20 cellular contexts compared by ENCODE assay signal in genomic region chr7:15376601-15377000, GRCh38.
"Had no signal": no experiment of that assay in that cellular context is flagged by ENCODE, and none has a peak within 500 bp of the region (broad histone marks: within the 10 kb centered on the region; RNA-seq: fewer than 3 reads in every experiment).

No MANE protein-coding gene starts in this region.

- H3K4me1 ChIP-seq: colonic mucosa, esophagus squamous epithelium, foreskin keratinocyte, left ventricle myocardium inferior, spleen, upper lobe of left lung, uterus had no signal

- H3K4me3 ChIP-seq: colonic mucosa, esophagus squamous epithelium, left ventricle myocardium inferior, lung, ovary, spleen, tibial artery, upper lobe of left lung, uterus had no signal

- H3K36me3 ChIP-seq: colonic mucosa, esophagus squamous epithelium, left ventricle myocardium inferior, neutrophil, ovary, spleen, tibial artery, upper lobe of left lung, uterus had no signal

- ATAC-seq: foreskin keratinocyte; naive thymus-derived CD4-positive, alpha-beta T cell; right cardiac atrium; stimulated activated memory B cell treated with anti-CD40 and anti-IgM and Interleukin-4, amounts not matched to agents 10 μg/mL and 1 μg/mL and 100 μg/mL, for 72 hours had no signal

- H3K27ac ChIP-seq: colonic mucosa, esophagus squamous epithelium, foreskin keratinocyte, left ventricle myocardium inferior, neutrophil, ovary, spleen, tibial artery, upper lobe of left lung, uterus had no signal

- H3K9me3 ChIP-seq: colonic mucosa, esophagus squamous epithelium, neutrophil, ovary, tibial artery, upper lobe of left lung, uterus had no signal

- DNase-seq: colonic mucosa; dermis blood vessel endothelial cell; esophagus squamous epithelium; foreskin keratinocyte; immature natural killer cell; left ventricle myocardium inferior; mesendoderm; naive thymus-derived CD4-positive, alpha-beta T cell; ovary; right cardiac atrium; spleen; stimulated activated CD4-positive, alpha-beta T cell treated with anti-CD3 and anti-CD28 coated beads, Interleukin-15, amount 100 ng/mL, for 24 hours; stimulated activated CD4-positive, alpha-beta T cell treated with anti-CD3 and anti-CD28 coated beads, Interleukin-1b, Interleukin-23, amount 100 ng/mL, for 48 hours; stimulated activated CD4-positive, alpha-beta T cell treated with anti-CD3 and anti-CD28 coated beads, Interleukin-4, amount 100 ng/mL, for 24 hours; tibial artery; upper lobe of left lung; uterus had no signal

- H3K27me3 ChIP-seq: colonic mucosa, esophagus squamous epithelium, foreskin keratinocyte, neutrophil, ovary, spleen, tibial artery, upper lobe of left lung, uterus had no signal
